Comparison of ENCODE assay signal across 1 cellular context in genomic region chr9:8724284-8725018, GRCh38.
TF ChIP-seq lines count a peak whose summit lies in the region.

No MANE protein-coding gene starts in this region.

TF ChIP-seq in HEK293, 187 proteins besides CTCF, POLR2A, EP300 and RAD21 (continued from another document and continues in another):
- TF ChIP-seq ZNF629 (tag by site-specific recombination; IDR thresholded peaks at IDR 0.05) (peak; percentile 93), ZNF214 (tag by site-specific recombination; IDR thresholded peaks at IDR 0.05; ENCODE audit: borderline replicate concordance) (no peak), ZNF639 (tag by site-specific recombination; IDR thresholded peaks at IDR 0.05) (no peak), ZNF623 (tag by site-specific recombination; IDR thresholded peaks at IDR 0.05) (no peak), ZNF747 (tag by site-specific recombination; IDR thresholded peaks at IDR 0.05) (no peak), WT1 (tag by site-specific recombination; IDR thresholded peaks at IDR 0.05) (peak; percentile 78), ZBTB1 (tag by site-specific recombination; IDR thresholded peaks at IDR 0.05) (no peak), TSHZ1 (tag by site-specific recombination; IDR thresholded peaks at IDR 0.05; ENCODE audit: borderline replicate concordance) (0 out of 2 replicates have a peak, but pooled peaks have one; percentile 49), SCRT2 (tag by site-specific recombination; IDR thresholded peaks at IDR 0.05) (no peak), ZNF223 (tag by site-specific recombination; IDR thresholded peaks at IDR 0.05) (no peak), ZBTB17 (tag by site-specific recombination; IDR thresholded peaks at IDR 0.05) (peak; percentile 86), ZFHX2 (tag by site-specific recombination; conservative IDR thresholded peaks at IDR 0.05) (0 out of 2 replicates have a peak, but pooled peaks have one; percentile 37), ZNF175 (tag by site-specific recombination; IDR thresholded peaks at IDR 0.05) (no peak), PRDM6 (tag by site-specific recombination; IDR thresholded peaks at IDR 0.05) (peak; percentile 49; the same call in 1 of the 2 replicates), PRDM2 (tag by site-specific recombination; IDR thresholded peaks at IDR 0.05; ENCODE audit: borderline replicate concordance) (no peak), ZNF521 (tag by site-specific recombination; IDR thresholded peaks at IDR 0.05) (no peak), HOXD13 (CRISPR knock-in tag; IDR thresholded peaks at IDR 0.05; ENCODE audit: borderline replicate concordance) (no peak), ZNF174 (tag by site-specific recombination; IDR thresholded peaks at IDR 0.05) (no peak), ZSCAN23 (tag by site-specific recombination; IDR thresholded peaks at IDR 0.05) (no peak), PRDM4 (tag by site-specific recombination; IDR thresholded peaks at IDR 0.05) (0 out of 2 replicates have a peak, but pooled peaks have one; percentile 13), ZNF621 (tag by site-specific recombination; IDR thresholded peaks at IDR 0.05) (no peak), ZNF449 (tag by site-specific recombination; IDR thresholded peaks at IDR 0.05) (no peak), SP2 (tag by site-specific recombination; IDR thresholded peaks at IDR 0.05) (0 out of 2 replicates have a peak, but pooled peaks have one; percentile 25), KLF7 (tag by site-specific recombination; IDR thresholded peaks at IDR 0.05; ENCODE audit: borderline replicate concordance) (no peak), ZNF148 (tag by site-specific recombination; IDR thresholded peaks at IDR 0.05; ENCODE audit: borderline replicate concordance) (no peak), ZNF843 (tag by site-specific recombination; IDR thresholded peaks at IDR 0.05) (peak; percentile 72; the same call in 1 of the 2 replicates), HIC1 (tag by site-specific recombination; IDR thresholded peaks at IDR 0.05) (no peak), ZNF76 (tag by site-specific recombination; IDR thresholded peaks at IDR 0.05; ENCODE audit: borderline replicate concordance, low read depth) (no peak), ZNF2 (tag by site-specific recombination; IDR thresholded peaks at IDR 0.05) (0 out of 2 replicates have a peak, but pooled peaks have one; percentile 29), ZNF658 (tag by site-specific recombination; IDR thresholded peaks at IDR 0.05) (no peak), EGR2 (tag by site-specific recombination; IDR thresholded peaks at IDR 0.05; ENCODE audit: low read depth) (0 out of 2 replicates have a peak, but pooled peaks have one; percentile 28), ZNF664 (tag by site-specific recombination; IDR thresholded peaks at IDR 0.05) (no peak), ZNF133 (tag by site-specific recombination; IDR thresholded peaks at IDR 0.05) (no peak), SETDB1 (IDR thresholded peaks at IDR 0.05; ENCODE audit: insufficient read length, low read length) (no peak), FEZF1 (tag by site-specific recombination; IDR thresholded peaks at IDR 0.05) (peak; percentile 87), GLIS1 (tag by site-specific recombination; IDR thresholded peaks at IDR 0.05) (peak; percentile 39; the same call in 1 of the 2 replicates)
